Comparison of ENCODE assay signal across 8 cellular contexts in the genomic region with DNA sequence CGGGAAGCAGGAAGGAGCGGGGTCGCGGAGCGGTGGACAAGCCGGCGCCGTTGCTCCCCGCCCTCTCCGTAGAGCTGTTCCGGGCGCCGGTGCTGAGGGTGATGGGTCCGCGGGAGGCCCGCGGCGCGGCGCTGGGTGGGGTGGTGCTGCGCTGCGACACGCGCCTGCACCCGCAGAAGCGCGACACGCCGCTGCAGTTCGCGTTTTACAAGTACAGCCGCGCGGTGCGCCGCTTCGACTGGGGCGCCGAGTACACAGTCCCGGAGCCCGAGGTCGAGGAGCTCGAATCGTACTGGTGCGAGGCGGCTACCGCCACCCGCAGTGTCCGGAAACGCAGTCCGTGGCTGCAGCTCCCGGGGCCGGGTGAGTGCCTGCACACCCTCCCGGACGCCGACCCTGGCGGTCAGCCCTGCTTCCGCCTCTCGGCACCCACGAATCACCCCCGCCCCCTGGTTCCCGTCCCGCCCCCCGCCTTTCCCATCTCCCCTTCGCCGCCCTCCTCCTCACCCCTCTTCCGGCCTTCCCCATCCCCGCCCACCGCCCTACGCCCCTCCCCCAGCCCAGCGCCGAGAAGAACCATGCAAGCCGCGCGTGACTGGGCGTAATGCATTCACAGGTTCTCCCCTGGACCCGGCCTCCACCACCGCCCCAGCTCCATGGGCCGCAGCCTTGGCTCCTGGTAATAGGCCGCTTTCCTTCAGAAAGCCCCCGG. TPM values are rescaled to one million over a fixed set of nuclear protein-coding genes. Genes with fewer than 3 reads are reported as not detected.
DNase-seq lines count a peak whose midpoint lies in the region; ATAC-seq, FAIRE-seq and TF ChIP-seq lines count a peak whose summit lies in the region.

No MANE protein-coding gene starts in this region.

- no peaks in the 10 kb centered on the region for H3K79me2 ChIP-seq in endothelial cell of umbilical vein (ENCODE audit: control insufficient read depth, insufficient read depth, low read length)

- dilution Hi-C loops in endothelial cell of umbilical vein (cut with MboI; ENCODE audit: extremely low pct_ligation_motif_present, low sequenced_read_pairs) = no loop called here

- H3K27ac ChIP-seq in endothelial cell of umbilical vein (ENCODE audit: insufficient read depth, low read depth, low read length) = peak overlapping the region; percentile 43
- peak overlapping the region; percentile 75 for H3K27ac ChIP-seq in mesodermal cell (ENCODE audit: low read depth, low read length, severe bottlenecking)

- H3K36me3 ChIP-seq in endothelial cell of umbilical vein (ENCODE audit: control insufficient read depth in 2 of 2, extremely low read depth in 1 of 2, insufficient read depth in 2 of 2, low read length in 2 of 2) (no peaks in the 10 kb centered on the region), mesodermal cell (ENCODE audit: control insufficient read depth, insufficient read depth, low read length) (no peaks in the 10 kb centered on the region)

- H3K4me2 ChIP-seq in endothelial cell of umbilical vein (ENCODE audit: insufficient read depth, low read length) = peak overlapping the region; percentile 82

- no peaks in the 10 kb centered on the region for H3K27me3 ChIP-seq in endothelial cell of umbilical vein (ENCODE audit: control insufficient read depth in 2 of 2, insufficient read depth in 2 of 2, low read length in 2 of 2)

- no peaks in the 10 kb centered on the region for H3K9me1 ChIP-seq in endothelial cell of umbilical vein (replicated peaks; ENCODE audit: control insufficient read depth, extremely low read depth, insufficient read depth, low read length)

- 0% methylated on average over 44 to 57 of the region's 81 CpGs for WGBS in mesodermal cell (ENCODE audit: insufficient coverage in 2 of 2), 2 experiments

- H3K9ac ChIP-seq in endothelial cell of umbilical vein (replicated peaks; ENCODE audit: extremely low read depth, insufficient read depth, low read length) = peak overlapping the region; percentile 56

- H3K4me1 ChIP-seq in endothelial cell of umbilical vein (ENCODE audit: control insufficient read depth, extremely low read depth, insufficient read depth, low read length) (peaks cover 26% of the 10 kb centered on the region), mesodermal cell (ENCODE audit: control insufficient read depth, insufficient read depth, low read length, poor library complexity, severe bottlenecking) (peaks cover 16% of the 10 kb centered on the region)

- DNase-seq in AML-193 (lab: John Stamatoyannopoulos, UW) = peak; percentile 21 to 23
- peak; percentile 60 for DNase-seq in NCI-H774 (lab: John Stamatoyannopoulos, UW)
- DNase-seq in activated CD8-positive, alpha-beta memory T cell treated with anti-CD3 and anti-CD28 coated beads, Interleukin-2, amount 50 U/mL, for 48 hours = peak; percentile 75
- peak; percentile 47 for DNase-seq in endothelial cell of umbilical vein (ENCODE audit: low read depth, low spot score)
- peak; percentile 56 for DNase-seq in stimulated activated CD8-positive, alpha-beta memory T cell treated with anti-CD3 and anti-CD28 coated beads, Interleukin-4, amount 100 ng/mL, for 24 hours (ENCODE audit: low read depth)

- ATAC-seq in GM18873 (IDR thresholded peaks at IDR 0.05; ENCODE audit: low FRiP score, unreplicated experiment) (peak; percentile 37), HG03108 (IDR thresholded peaks at IDR 0.05; ENCODE audit: unreplicated experiment) (peak; percentile 41)

- peak; percentile 42 for FAIRE-seq in endothelial cell of umbilical vein (lab: Jason Lieb, UNC)

- BruUV-seq in endothelial cell of umbilical vein (replicated peaks; lab: Mats Ljungman, UMichigan) = no TSS peak

- peak; percentile 62 for TF ChIP-seq POLR2A in endothelial cell of umbilical vein (IDR thresholded peaks at IDR 0.05; ENCODE audit: low read depth, low read length)

- peak overlapping the region; percentile 85 for H2AFZ ChIP-seq in endothelial cell of umbilical vein (ENCODE audit: low read depth, low read length)

- H3K4me3 ChIP-seq in endothelial cell of umbilical vein (replicated peaks in 1 of 3; ENCODE audit: insufficient read depth in 1 of 3, low read depth in 1 of 3, low read length in 3 of 3) (peak overlapping the region; percentile 51 to 55 (median 52)), mesodermal cell (ENCODE audit: extremely low read depth, insufficient read depth, low read length, poor library complexity, severe bottlenecking) (peak overlapping the region; percentile 70)

- H3K9me3 ChIP-seq in endothelial cell of umbilical vein (replicated peaks; ENCODE audit: control insufficient read depth, insufficient read depth, low read length) (no peaks in the 10 kb centered on the region), mesodermal cell (ENCODE audit: control insufficient read depth, low read length) (no peaks in the 10 kb centered on the region)

- TF ChIP-seq CTCF in endothelial cell of umbilical vein (IDR thresholded peaks at IDR 0.05; ENCODE audit: extremely low read depth in 1 of 2, insufficient read depth in 1 of 2, low read depth in 1 of 2, low read length in 2 of 2) = no peak

- POLR2A ChIA-PET in endothelial cell of umbilical vein (lab: Charles Lee) = no interaction called here

- no peaks in the 10 kb centered on the region for H4K20me1 ChIP-seq in endothelial cell of umbilical vein (replicated peaks; ENCODE audit: control insufficient read depth, extremely low read depth, insufficient read depth, low read length)

- intact Hi-C loops in endothelial cell of umbilical vein (cut with micrococcal nuclease) = loop anchor here (5.0 kb wide), 1 partner anchor 194 kb away; no protein-coding TSS in a partner anchor

- CTCF ChIA-PET in endothelial cell of umbilical vein (lab: Charles Lee) = interaction anchor here (0.6 to 1.7 kb wide), 8 partner anchors 9 to 310 kb away, joined by 3 to 16 read pairs (median 4); a partner anchor contains a TSS

TF ChIP-seq in endothelial cell of umbilical vein, 7 proteins besides CTCF, POLR2A, EP300 and RAD21:
- no peak for TF ChIP-seq EZH2 (IDR thresholded peaks at IDR 0.05; ENCODE audit: borderline replicate concordance, low read depth, low read length, severe bottlenecking)
TF ChIP-seq in endothelial cell of umbilical vein: peak in this region for 0.

RNA-seq across cellular contexts. Expression of a gene that starts 5.4 kb away (rescaled TPM):
- 0.62 and 0.90 TPM in 2 replicates for total RNA-seq in endothelial cell of umbilical vein
- 0.62 and 0.99 TPM in 2 replicates for polyA plus RNA-seq in endothelial cell of umbilical vein
- 0.52 and 0.56 TPM in 2 replicates for polyA plus RNA-seq in endothelial cell of umbilical vein (2011; cell fraction: cytosol; rRNA removed)
- 0.18 and 0.22 TPM in 2 replicates for polyA plus RNA-seq in endothelial cell of umbilical vein (2011; cell fraction: nucleus; rRNA removed)
- polyA plus RNA-seq in endothelial cell of umbilical vein (2012) = 1.1 and 1.5 TPM in 2 replicates
- 0.17 and 0.21 TPM in 2 replicates for polyA minus RNA-seq in endothelial cell of umbilical vein
- not detected for polyA minus RNA-seq in endothelial cell of umbilical vein (2011; cell fraction: cytosol; rRNA and poly(A)+ RNA removed)
- not detected in 2 replicates for polyA minus RNA-seq in endothelial cell of umbilical vein (2011; cell fraction: nucleus; rRNA and poly(A)+ RNA removed)
- polyA plus RNA-seq in mesodermal cell (2013, experiment 1 of 2) = 0.66 TPM
- polyA plus RNA-seq in mesodermal cell (2013, experiment 2 of 2) = 0.56 TPM

RNA-seq across cellular contexts. Expression of a gene that starts 19.8 kb away (rescaled TPM):
- not detected in 2 replicates for total RNA-seq in endothelial cell of umbilical vein
- not detected in 2 replicates for polyA plus RNA-seq in endothelial cell of umbilical vein
- polyA plus RNA-seq in endothelial cell of umbilical vein (2011; cell fraction: cytosol; rRNA removed) = not detected in 2 replicates
- not detected in 2 replicates for polyA plus RNA-seq in endothelial cell of umbilical vein (2011; cell fraction: nucleus; rRNA removed)
- polyA plus RNA-seq in endothelial cell of umbilical vein (2012) = not detected in 2 replicates
- polyA minus RNA-seq in endothelial cell of umbilical vein = not detected in 2 replicates
- not detected for polyA minus RNA-seq in endothelial cell of umbilical vein (2011; cell fraction: cytosol; rRNA and poly(A)+ RNA removed)
- not detected in 2 replicates for polyA minus RNA-seq in endothelial cell of umbilical vein (2011; cell fraction: nucleus; rRNA and poly(A)+ RNA removed)
- 0.52 TPM for polyA plus RNA-seq in mesodermal cell (2013, experiment 1 of 2)
- 0.66 TPM for polyA plus RNA-seq in mesodermal cell (2013, experiment 2 of 2)

RNA-seq across cellular contexts. Expression of a gene that starts 22.8 kb away (rescaled TPM):
- 26.8 and 28.3 TPM in 2 replicates for total RNA-seq in endothelial cell of umbilical vein
- polyA plus RNA-seq in endothelial cell of umbilical vein = 25.7 and 31.6 TPM in 2 replicates
- polyA plus RNA-seq in endothelial cell of umbilical vein (2011; cell fraction: cytosol; rRNA removed) = 35.8 and 36.6 TPM in 2 replicates
- polyA plus RNA-seq in endothelial cell of umbilical vein (2011; cell fraction: nucleus; rRNA removed) = 26.5 and 34.8 TPM in 2 replicates
- 20.4 and 29.2 TPM in 2 replicates for polyA plus RNA-seq in endothelial cell of umbilical vein (2012)
- 13.9 and 17.8 TPM in 2 replicates for polyA minus RNA-seq in endothelial cell of umbilical vein
- polyA minus RNA-seq in endothelial cell of umbilical vein (2011; cell fraction: cytosol; rRNA and poly(A)+ RNA removed) = 26.5 TPM
- polyA minus RNA-seq in endothelial cell of umbilical vein (2011; cell fraction: nucleus; rRNA and poly(A)+ RNA removed) = 18.2 and 20.1 TPM in 2 replicates
- 32.2 TPM for polyA plus RNA-seq in mesodermal cell (2013, experiment 1 of 2)
- polyA plus RNA-seq in mesodermal cell (2013, experiment 2 of 2) = 32.4 TPM

RNA-seq across cellular contexts. Expression of a gene that starts 39.3 kb away (rescaled TPM):
- total RNA-seq in endothelial cell of umbilical vein = 38.8 and 40.3 TPM in 2 replicates
- 22.8 and 24.9 TPM in 2 replicates for polyA plus RNA-seq in endothelial cell of umbilical vein
- polyA plus RNA-seq in endothelial cell of umbilical vein (2011; cell fraction: cytosol; rRNA removed) = 29.4 and 29.6 TPM in 2 replicates
- 22.6 and 25.5 TPM in 2 replicates for polyA plus RNA-seq in endothelial cell of umbilical vein (2011; cell fraction: nucleus; rRNA removed)
- 22.0 and 30.2 TPM in 2 replicates for polyA plus RNA-seq in endothelial cell of umbilical vein (2012)
- 47.1 and 51.7 TPM in 2 replicates for polyA minus RNA-seq in endothelial cell of umbilical vein
- polyA minus RNA-seq in endothelial cell of umbilical vein (2011; cell fraction: cytosol; rRNA and poly(A)+ RNA removed) = 16.1 TPM
- 48.9 and 71.6 TPM in 2 replicates for polyA minus RNA-seq in endothelial cell of umbilical vein (2011; cell fraction: nucleus; rRNA and poly(A)+ RNA removed)
- 25.8 TPM for polyA plus RNA-seq in mesodermal cell (2013, experiment 1 of 2)
- 23.7 TPM for polyA plus RNA-seq in mesodermal cell (2013, experiment 2 of 2)

Comparison
In these comparisons a context has a peak if more than half of its experiments do, and no peak if none do; other contexts are left out.
1. Peak in every context shown above with its lines: DNase-seq, ATAC-seq, H3K4me3 ChIP-seq and H3K27ac ChIP-seq.
2. DNase-seq: peak in every context shown above with its lines; median percentile 75 in activated CD8-positive, alpha-beta memory T cell treated with anti-CD3 and anti-CD28 coated beads, Interleukin-2, amount 50 U/mL, for 48 hours; 60 in NCI-H774; 56 in stimulated activated CD8-positive, alpha-beta memory T cell treated with anti-CD3 and anti-CD28 coated beads, Interleukin-4, amount 100 ng/mL, for 24 hours; 47 in endothelial cell of umbilical vein; 22 in AML-193.